In the genomic region with DNA sequence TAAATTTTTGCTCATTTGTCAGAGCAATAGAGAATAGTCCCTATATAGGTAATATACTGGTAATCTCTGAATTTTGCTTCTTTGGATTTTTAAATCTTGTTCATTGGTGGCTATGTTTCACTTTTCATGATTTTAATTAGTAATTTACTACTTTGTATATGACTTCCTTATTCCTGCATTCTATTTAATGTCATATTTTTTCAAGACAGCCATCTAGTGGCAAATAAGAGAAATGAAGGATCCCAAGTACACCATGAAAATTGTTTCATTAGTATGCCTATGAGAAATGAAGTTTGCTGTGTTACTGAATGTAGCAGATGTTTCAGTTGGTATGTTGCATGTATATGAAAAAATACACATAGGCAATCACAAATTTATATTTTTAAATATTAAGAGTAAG, we compare ENCODE assay signal across 8 cellular contexts.
DNase-seq lines count a peak whose midpoint lies in the region; ATAC-seq, FAIRE-seq and TF ChIP-seq lines count a peak whose summit lies in the region.

No MANE protein-coding gene starts in this region.

- no peak for FAIRE-seq in bronchial epithelial cell (lab: Jason Lieb, UNC)

- no peak overlapping the region for H4K91ac ChIP-seq in mesenchymal stem cell (ENCODE audit: low read length)

- H3K4me3 ChIP-seq in bronchial epithelial cell (ENCODE audit: low read depth, low read length) (no peak overlapping the region), mesenchymal stem cell (ENCODE audit: insufficient read depth in 1 of 2, low read depth in 1 of 2, low read length in 2 of 2) (no peak overlapping the region)

- ATAC-seq in GM19452 (IDR thresholded peaks at IDR 0.05; ENCODE audit: unreplicated experiment): no peak

- H2AK5ac ChIP-seq in mesenchymal stem cell (ENCODE audit: low read length, severe bottlenecking): no peak overlapping the region

- no peak overlapping the region for H3K4ac ChIP-seq in mesenchymal stem cell (ENCODE audit: low read depth in 1 of 2, low read length in 2 of 2)

- H3K9ac ChIP-seq in mesenchymal stem cell (ENCODE audit: low read length): no peak overlapping the region

- no peak overlapping the region for H3K18ac ChIP-seq in mesenchymal stem cell (ENCODE audit: low read depth in 1 of 2, low read length in 2 of 2)

- no peak overlapping the region for H2BK5ac ChIP-seq in mesenchymal stem cell (ENCODE audit: low read depth, low read length, poor library complexity, severe bottlenecking)

- no peak overlapping the region for H4K8ac ChIP-seq in mesenchymal stem cell (ENCODE audit: low read length)

- H3K36me3 ChIP-seq in bronchial epithelial cell (ENCODE audit: control insufficient read depth, insufficient read depth, low read length) (peaks cover 4% of the 10 kb centered on the region), mesenchymal stem cell (ENCODE audit: control insufficient read depth in 1 of 2, insufficient read depth in 2 of 2, low read depth in 1 of 2, low read length in 2 of 2) (peaks cover 23 to 31% of the 10 kb centered on the region in 2 experiments)

- peak; percentile 21 for TF ChIP-seq CTCF in bronchial epithelial cell (IDR thresholded peaks at IDR 0.05; ENCODE audit: insufficient read depth, low read length, severe bottlenecking)

- no peak overlapping the region for H2AFZ ChIP-seq in mesenchymal stem cell (ENCODE audit: low read depth, low read length)

- H2BK12ac ChIP-seq in mesenchymal stem cell (ENCODE audit: low read length in 2 of 2): no peak overlapping the region

- peak; percentile 8 for DNase-seq in NCI-H748 (lab: John Stamatoyannopoulos, UW; ENCODE audit: unreplicated experiment)
- no peak for DNase-seq in NCI-H748 treated with DMSO at 0.1 percent for 48 hours (lab: John Stamatoyannopoulos, UW)
- DNase-seq in NAMALWA (ENCODE audit: low spot score): peak; percentile 55
- DNase-seq in bronchial epithelial cell (ENCODE audit: low read depth): peak; percentile 45
- DNase-seq in mesenchymal stem cell: peak; percentile 43
- no peak for DNase-seq in NCI-H2081 treated with DMSO at 0.1 percent for 48 hours (lab: John Stamatoyannopoulos, UW)
- no peak for DNase-seq in NCI-H2107 treated with DMSO at 0.1 percent for 48 hours (lab: John Stamatoyannopoulos, UW; ENCODE audit: unreplicated experiment)

- no peak overlapping the region for H3K27ac ChIP-seq in mesenchymal stem cell (ENCODE audit: low read length, poor library complexity, severe bottlenecking)

- no peak overlapping the region for H2BK15ac ChIP-seq in mesenchymal stem cell (ENCODE audit: low read depth, poor library complexity, severe bottlenecking)

- no peaks in the 10 kb centered on the region for H3K4me1 ChIP-seq in mesenchymal stem cell (ENCODE audit: control insufficient read depth, insufficient read depth, low read depth, low read length)

- no peaks in the 10 kb centered on the region for H3K9me3 ChIP-seq in mesenchymal stem cell (ENCODE audit: control insufficient read depth, low read length)

- no peak overlapping the region for H2BK120ac ChIP-seq in mesenchymal stem cell (ENCODE audit: low read depth, low read length)

- H3K4me2 ChIP-seq in mesenchymal stem cell (ENCODE audit: low read length, poor library complexity, severe bottlenecking): no peak overlapping the region

- H3K14ac ChIP-seq in mesenchymal stem cell (ENCODE audit: low read length in 2 of 2): no peak overlapping the region

- no peaks in the 10 kb centered on the region for H3K27me3 ChIP-seq in bronchial epithelial cell (ENCODE audit: control insufficient read depth, insufficient read depth, low read length)
- no peaks in the 10 kb centered on the region for H3K27me3 ChIP-seq in mesenchymal stem cell (ENCODE audit: control insufficient read depth in 1 of 2, insufficient read depth in 1 of 2, low read length in 2 of 2)

- no peak overlapping the region for H3K23ac ChIP-seq in mesenchymal stem cell (ENCODE audit: low read length in 2 of 2)

- H3K79me1 ChIP-seq in mesenchymal stem cell (replicated peaks; ENCODE audit: low read length, poor library complexity, severe bottlenecking): peaks cover 10% of the 10 kb centered on the region

Comparison
In these comparisons a context has a peak if more than half of its experiments do, and no peak if none do; other contexts are left out.
1. DNase-seq: peak in NCI-H748 (single experiment), NAMALWA (single experiment), bronchial epithelial cell (single experiment) and mesenchymal stem cell (single experiment); none in NCI-H748 treated with DMSO at 0.1 percent for 48 hours (single experiment), NCI-H2081 treated with DMSO at 0.1 percent for 48 hours (single experiment) and NCI-H2107 treated with DMSO at 0.1 percent for 48 hours (single experiment).